In the genomic region with DNA sequence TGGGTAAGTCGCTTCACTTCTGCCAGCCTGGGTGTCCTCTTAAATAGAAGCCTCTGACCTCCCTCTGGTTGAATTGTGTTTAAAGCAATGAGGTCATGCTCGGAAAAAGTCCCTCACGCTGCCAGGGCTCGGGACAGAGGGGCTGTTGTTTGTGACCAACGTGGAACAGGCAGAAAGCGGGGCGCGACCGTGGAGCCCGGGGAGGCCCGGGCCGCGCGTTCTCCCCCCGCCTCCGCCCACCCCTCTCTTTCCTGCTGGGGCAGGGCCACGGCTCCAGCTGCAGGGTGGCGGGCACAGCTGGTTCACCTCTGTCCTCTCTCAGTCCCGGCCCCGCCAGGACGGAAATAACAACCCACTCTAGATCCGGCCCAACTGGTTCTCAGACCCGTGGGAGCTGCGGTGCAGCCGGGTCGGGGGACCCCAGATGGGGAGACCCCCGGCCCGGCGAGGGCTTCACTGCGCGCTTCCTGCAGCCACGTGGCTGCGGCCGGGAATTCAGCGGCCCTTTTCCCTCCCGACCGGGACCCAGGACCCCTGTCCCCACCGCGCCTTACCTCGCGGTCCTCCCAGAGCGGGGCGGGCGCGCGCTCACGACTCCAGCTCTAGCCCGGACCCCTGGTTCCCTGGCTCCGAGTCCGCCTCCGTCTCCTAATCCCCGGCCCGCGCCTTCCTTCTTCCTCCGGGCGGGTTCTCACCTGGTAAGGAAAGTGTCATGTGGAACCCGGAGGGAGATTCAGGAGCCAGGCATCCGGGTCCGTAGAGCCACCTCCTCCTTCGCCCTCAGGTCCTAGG, we compare ENCODE assay signal across 8 cellular contexts. TPM values are rescaled to one million over a fixed set of nuclear protein-coding genes. Genes with fewer than 3 reads are reported as not detected.
DNase-seq lines count a peak whose midpoint lies in the region; ATAC-seq, FAIRE-seq and TF ChIP-seq lines count a peak whose summit lies in the region.

No MANE protein-coding gene starts in this region.

- CTCF ChIA-PET in CD4-positive, alpha-beta T cell (lab: Charles Lee), result no interaction called here

- H3K36me3 ChIP-seq in astrocyte (ENCODE audit: insufficient read depth, low read length), result no peaks in the 10 kb centered on the region
- H3K36me3 ChIP-seq in iPS DF 6.9 (ENCODE audit: control insufficient read depth, insufficient read depth, low read length), result no peaks in the 10 kb centered on the region

- H3K9ac ChIP-seq in astrocyte (ENCODE audit: low read length), result peak overlapping the region; percentile 43

- H3K4me1 ChIP-seq in astrocyte (ENCODE audit: insufficient read depth, low read length) (peaks cover 14% of the 10 kb centered on the region), iPS DF 6.9 (ENCODE audit: control insufficient read depth, insufficient read depth, low read length) (no peaks in the 10 kb centered on the region)

- FAIRE-seq in astrocyte (lab: Jason Lieb, UNC) (no peak), GM19239 (lab: Jason Lieb, UNC) (no peak)

- no peaks in the 10 kb centered on the region for H4K20me1 ChIP-seq in astrocyte (ENCODE audit: insufficient read depth, low read length)

- H3K27me3 ChIP-seq in astrocyte (ENCODE audit: insufficient read depth, low read length) (peaks cover 13% of the 10 kb centered on the region), iPS DF 6.9 (ENCODE audit: control insufficient read depth, insufficient read depth, low read length) (peaks cover 3% of the 10 kb centered on the region; the same call in 1 of the 2 replicates)
- H3K27me3 ChIP-seq in CD4-positive, alpha-beta T cell (ENCODE audit: control insufficient read depth, insufficient read depth, low read length), result peaks cover 43% of the 10 kb centered on the region

- peak overlapping the region; percentile 78 for H3K4me2 ChIP-seq in astrocyte (ENCODE audit: low read length)

- intact Hi-C loops in sciatic nerve (cut with DNase I), result no loop called here
- intact Hi-C loops in CD4-positive, alpha-beta T cell (cut with DNase I, micrococcal nuclease), result no loop called here

- DNase-seq in GM12865 (ENCODE audit: low read depth) (no peak), astrocyte (ENCODE audit: low read depth) (no peak), iPS DF 6.9 (ENCODE audit: low read depth, low spot score) (no peak), sciatic nerve (ENCODE audit: low spot score) (peak; percentile 84), GM19239 (ENCODE audit: insufficient read length, low spot score) (no peak)
- DNase-seq in CD4-positive, alpha-beta T cell, result no peak

- peak overlapping the region; percentile 80 for H3K4me3 Mint-ChIP-seq in astrocyte (ENCODE audit: unreplicated experiment)
- no peak overlapping the region for H3K4me3 Mint-ChIP-seq in CD4-positive, alpha-beta T cell

- H3K9me3 Mint-ChIP-seq in astrocyte (ENCODE audit: unreplicated experiment), result no peaks in the 10 kb centered on the region
- no peaks in the 10 kb centered on the region for H3K9me3 Mint-ChIP-seq in CD4-positive, alpha-beta T cell

- no CpG with 5 or more reads among the region's 60 CpGs for WGBS in iPS DF 6.9 (ENCODE audit: insufficient coverage, insufficient read length)

- H3K27me3 Mint-ChIP-seq in astrocyte (ENCODE audit: low read depth, unreplicated experiment), result no peaks in the 10 kb centered on the region
- H3K27me3 Mint-ChIP-seq in CD4-positive, alpha-beta T cell, result peaks cover 56% of the 10 kb centered on the region

- no peaks in the 10 kb centered on the region for H3K79me2 ChIP-seq in astrocyte (ENCODE audit: insufficient read depth, low read length)

- peaks cover 18% of the 10 kb centered on the region for H3K4me1 Mint-ChIP-seq in astrocyte (ENCODE audit: low read depth, unreplicated experiment)
- H3K4me1 Mint-ChIP-seq in CD4-positive, alpha-beta T cell (ENCODE audit: low read depth), result peaks cover 9% of the 10 kb centered on the region

- no peaks in the 10 kb centered on the region for H3K9me3 ChIP-seq in astrocyte (ENCODE audit: insufficient read depth, low read depth, low read length)
- H3K9me3 ChIP-seq in iPS DF 6.9 (ENCODE audit: control insufficient read depth, insufficient read depth, low read length), result no peaks in the 10 kb centered on the region
- no peaks in the 10 kb centered on the region for H3K9me3 ChIP-seq in CD4-positive, alpha-beta T cell (ENCODE audit: control insufficient read depth, low read length)

- TF ChIP-seq CTCF in GM12865 (IDR thresholded peaks at IDR 0.05; ENCODE audit: insufficient read depth, low read depth, low read length, missing control alignments) (no peak), astrocyte (IDR thresholded peaks at IDR 0.05; ENCODE audit: insufficient read depth, low read depth, low read length) (no peak)
- no peak for TF ChIP-seq CTCF in CD4-positive, alpha-beta T cell (IDR thresholded peaks at IDR 0.05)

- ATAC-seq in sciatic nerve, result peak; percentile 72
- no peak for ATAC-seq in CD4-positive, alpha-beta T cell (ENCODE audit: poor library complexity)
- no peak for ATAC-seq in HG03439 (IDR thresholded peaks at IDR 0.05; ENCODE audit: unreplicated experiment)
- ATAC-seq in GM21529 (IDR thresholded peaks at IDR 0.05; ENCODE audit: unreplicated experiment), result no peak

- no peak overlapping the region for H3K27ac ChIP-seq in astrocyte (ENCODE audit: low read depth, low read length)
- no peak overlapping the region for H3K27ac ChIP-seq in iPS DF 6.9 (ENCODE audit: low read length)
- H3K27ac ChIP-seq in CD4-positive, alpha-beta T cell (ENCODE audit: low read depth, low read length), result no peak overlapping the region

- H3K4me3 ChIP-seq in GM12865 (ENCODE audit: low read depth, low read length), result peak overlapping the region; percentile 34
- peak overlapping the region; percentile 33 for H3K4me3 ChIP-seq in astrocyte (ENCODE audit: insufficient read depth, low read depth, low read length)
- peak overlapping the region; percentile 22; the same call in 1 of the 2 replicates for H3K4me3 ChIP-seq in iPS DF 6.9 (ENCODE audit: low read length)

- peaks cover 7% of the 10 kb centered on the region for H3K36me3 Mint-ChIP-seq in astrocyte (ENCODE audit: low read depth, unreplicated experiment)
- H3K36me3 Mint-ChIP-seq in CD4-positive, alpha-beta T cell (ENCODE audit: low read depth), result no peaks in the 10 kb centered on the region

- H3K27ac Mint-ChIP-seq in astrocyte (ENCODE audit: unreplicated experiment), result no peak overlapping the region
- no peak overlapping the region for H3K27ac Mint-ChIP-seq in CD4-positive, alpha-beta T cell

- POLR2A ChIA-PET in CD4-positive, alpha-beta T cell (lab: Charles Lee), result no interaction called here

- H2AFZ ChIP-seq in astrocyte (ENCODE audit: low read depth, low read length), result peak overlapping the region; percentile 54

RNA-seq across cellular contexts. Expression of a gene that starts 1.9 kb away (rescaled TPM):
- total RNA-seq in astrocyte, result 57.9 and 64.2 TPM in 2 replicates
- 52.8 TPM for total RNA-seq in sciatic nerve
- total RNA-seq in CD4-positive, alpha-beta T cell, result not detected

RNA-seq across cellular contexts. Expression of a gene that starts 7.6 kb away (rescaled TPM):
- 3.7 and 3.8 TPM in 2 replicates for total RNA-seq in astrocyte
- total RNA-seq in sciatic nerve, result 6.0 TPM
- 1 to 10 TPM; 2.8 to 2.9 TPM for total RNA-seq in CD4-positive, alpha-beta T cell

RNA-seq across cellular contexts. Expression of a gene that starts 22.2 kb away (rescaled TPM):
- total RNA-seq in astrocyte, result 193 and 201 TPM in 2 replicates
- total RNA-seq in sciatic nerve, result 305 TPM
- total RNA-seq in CD4-positive, alpha-beta T cell, result 100 to 1,000 TPM; 610 to 639 TPM

RNA-seq across cellular contexts. Expression of a gene that starts 31.4 kb away (rescaled TPM):
- total RNA-seq in astrocyte (not detected in 2 replicates), sciatic nerve (1.1 TPM)
- total RNA-seq in CD4-positive, alpha-beta T cell, result 1 to 10 TPM in 1 of 2 experiments, not detected in 1; 1.2 TPM

RNA-seq across cellular contexts. Expression of a gene that starts 55.9 kb away (rescaled TPM):
- total RNA-seq in astrocyte (8.4 and 12.6 TPM in 2 replicates), sciatic nerve (72.2 TPM)
- not detected for total RNA-seq in CD4-positive, alpha-beta T cell

Comparison
In these comparisons a context has a peak if more than half of its experiments do, and no peak if none do; other contexts are left out.
1. RNA of a gene that starts 1.9 kb away (total RNA-seq): 57.9 to 64.2 TPM in astrocyte and 52.8 TPM in sciatic nerve (single experiment); not detected in CD4-positive, alpha-beta T cell; every median in the first group is over 10 times any median in the second.
2. Peak in every context shown above with its lines, with median percentiles within 50 percentile points of each other: H3K4me3 ChIP-seq.